9 cellular contexts compared by ENCODE assay signal in the genomic region with DNA sequence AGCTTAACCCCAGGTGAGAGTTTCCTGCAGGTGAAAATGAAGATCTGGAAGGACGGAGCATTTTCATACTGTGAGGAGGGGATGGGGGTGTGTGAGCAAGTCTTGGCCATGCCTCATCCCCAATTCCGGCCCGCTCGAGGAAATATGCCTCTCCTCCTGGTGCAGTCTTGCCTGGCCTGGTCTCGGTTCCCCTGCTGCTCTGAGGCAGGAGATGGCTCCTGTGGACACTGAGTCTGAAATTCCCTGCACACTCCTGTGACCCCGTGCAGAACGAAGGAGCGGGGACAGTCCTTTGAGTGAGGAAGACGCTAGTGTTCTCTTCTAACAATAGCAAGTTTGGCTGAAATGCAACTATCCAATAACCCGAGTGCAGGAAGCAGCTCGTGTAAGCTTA. TPM values are rescaled to one million over a fixed set of nuclear protein-coding genes. Genes with fewer than 3 reads are reported as not detected.
A peak's percentile ranks its signal among the peaks of the same experiment; 100 is the strongest.
DNase-seq lines count a peak whose midpoint lies in the region; ATAC-seq and TF ChIP-seq lines count a peak whose summit lies in the region.
"Had no signal": no experiment of that assay in that cellular context is flagged by ENCODE, and none has a peak within 500 bp of the region (broad histone marks: within the 10 kb centered on the region; RNA-seq: fewer than 3 reads in every experiment).

No MANE protein-coding gene starts in this region.

- intact Hi-C loops in spleen (cut with DNase I; ENCODE audit: low total_unique reads): no loop called here

- H3K36me3 ChIP-seq in GM23248 (ENCODE audit: low read depth) (no peaks in the 10 kb centered on the region), SJSA1 (no peaks in the 10 kb centered on the region), spleen (peaks cover 0 to 18% (median 0%) of the 10 kb centered on the region in 6 donors)

- no peaks in the 10 kb centered on the region for H4K20me1 ChIP-seq in GM23248 (ENCODE audit: insufficient read depth)

- no peaks in the 10 kb centered on the region for H3K9me2 ChIP-seq in GM23248 (ENCODE audit: insufficient read depth)

- H3K27ac ChIP-seq in GM23248 (no peak overlapping the region), SJSA1 (no peak overlapping the region), spleen (peak overlapping the region in 7 of 8 donors; percentile 67 to 89 (median 85))
- H3K27ac ChIP-seq: foreskin keratinocyte had no signal

- H3K27me3 ChIP-seq in GM23248 (replicated peaks; ENCODE audit: insufficient read depth): no peaks in the 10 kb centered on the region; the same call in 1 of the 2 replicates
- H3K27me3 ChIP-seq in SJSA1 (replicated peaks): no peaks in the 10 kb centered on the region
- no peaks in the 10 kb centered on the region for H3K27me3 ChIP-seq in spleen (replicated peaks in 1 of 7)

- H3F3A ChIP-seq in GM23248 (ENCODE audit: insufficient read depth): peaks cover 3% of the 10 kb centered on the region; the same call in 1 of the 2 replicates

- H3K4me3 ChIP-seq in GM23248 (peak overlapping the region; percentile 89), SJSA1 (peak overlapping the region; percentile 39), fibroblast of the aortic adventitia (ENCODE audit: low read depth, low read length) (peak overlapping the region; percentile 68), spleen (peak overlapping the region; percentile 60 to 91 (median 70))

- H3K9me3 ChIP-seq in GM23248 (ENCODE audit: low read depth) (no peaks in the 10 kb centered on the region), SJSA1 (replicated peaks) (peaks cover 5% of the 10 kb centered on the region), spleen (peaks cover 0 to 10% (median 4%) of the 10 kb centered on the region in 8 donors)

- DNase-seq in GM23248 (no peak), SJSA1 (ENCODE audit: low read depth in 1 of 2, low spot score in 2 of 2) (no peak), fibroblast of the aortic adventitia (ENCODE audit: low read depth) (no peak), spleen (peak; percentile 73), putamen (ENCODE audit: low spot score) (no peak), UCSD-AML1 (lab: John Stamatoyannopoulos, UW; ENCODE audit: unreplicated experiment) (no peak)
- no peak for DNase-seq in effector CD8-positive, alpha-beta T cell (lab: John Stamatoyannopoulos, UW)

- ATAC-seq in GM19452 (IDR thresholded peaks at IDR 0.05; ENCODE audit: unreplicated experiment): no peak

- H3K4me1 ChIP-seq in GM23248 (ENCODE audit: insufficient read depth): peaks cover 3% of the 10 kb centered on the region; the same call in 1 of the 2 replicates
- 0 out of 2 replicates have a peak, but pooled peaks cover 3% of the 10 kb centered on the region for H3K4me1 ChIP-seq in SJSA1 (replicated peaks)
- peaks cover 5 to 30% (median 20%) of the 10 kb centered on the region in 6 donors for H3K4me1 ChIP-seq in spleen
- H3K4me1 ChIP-seq: foreskin keratinocyte had no signal

- no peak for TF ChIP-seq POLR2A in spleen (IDR thresholded peaks at IDR 0.05)

- no peak overlapping the region for H3K9ac ChIP-seq in GM23248

- in situ Hi-C loops in GM23248 (cut with MboI): no loop called here

- TF ChIP-seq CTCF in fibroblast of the aortic adventitia (IDR thresholded peaks at IDR 0.05; ENCODE audit: insufficient read depth, low read length): no peak
- no peak for TF ChIP-seq CTCF in spleen (IDR thresholded peaks at IDR 0.05 in 8 of 11, conservative IDR thresholded peaks at IDR 0.05 in 3 of 11)

- peak overlapping the region; percentile 92 for H2AFZ ChIP-seq in GM23248

- peaks cover 46% of the 10 kb centered on the region for H3K79me2 ChIP-seq in GM23248 (ENCODE audit: insufficient read depth)

- H3K4me2 ChIP-seq in GM23248 (ENCODE audit: unreplicated experiment): peak overlapping the region; percentile 81

- whole genome bisulfite sequencing in GM23248 (ENCODE audit: low coverage in 1 of 2, low lambda C conversion rate in 2 of 2, missing lambda C conversion rate in 2 of 2), 2 experiments: 16 to 20% methylated on average over 11 of the region's 11 CpGs
- WGBS in spleen, 5 donors: 34 to 40% (median 35%) methylated on average over 11 of the region's 11 CpGs

RNA-seq across cellular contexts. Expression of gene ZNF439, which starts 0.3 kb away (rescaled TPM):
- total RNA-seq in GM23248 (2014; rRNA removed; shearing (Covaris generic)): 7.8 and 12.1 TPM in 2 replicates
- polyA plus RNA-seq in GM23248 (2016; fragmentation: Nextera tagmentation; extraction: Ambion mirVana) (7.4 and 8.8 TPM in 2 replicates), spleen (10 to 100 TPM; 10.2 to 16.7 (median 11.3) TPM)
- total RNA-seq in SJSA1 (2014; rRNA removed; shearing (Covaris generic)): 0.06 and 1.5 TPM in 2 replicates
- total RNA-seq in fibroblast of the aortic adventitia (ENCODE audit: low replicate concordance) (0.72 and 2.8 TPM in 2 replicates), spleen (10 to 100 TPM; 14.1 to 19.4 (median 15.9) TPM)

RNA-seq across cellular contexts. Expression of gene ZNF440, which starts 34.1 kb away (rescaled TPM):
- total RNA-seq in GM23248 (2014; rRNA removed; shearing (Covaris generic)): 4.2 and 7.6 TPM in 2 replicates
- 2.3 and 2.4 TPM in 2 replicates for polyA plus RNA-seq in GM23248 (2016; fragmentation: Nextera tagmentation; extraction: Ambion mirVana)
- total RNA-seq in SJSA1 (2014; rRNA removed; shearing (Covaris generic)): 6.1 and 7.8 TPM in 2 replicates
- 6.6 and 12.7 TPM in 2 replicates for total RNA-seq in fibroblast of the aortic adventitia (ENCODE audit: low replicate concordance)
- total RNA-seq in spleen: 10 to 100 TPM; 12.7 to 19.0 (median 17.5) TPM
- 1 to 10 TPM; 2.6 to 4.8 (median 2.7) TPM for polyA plus RNA-seq in spleen

RNA-seq across cellular contexts. Expression of gene ZNF69, which starts 39.4 kb away (rescaled TPM):
- 5.3 and 8.3 TPM in 2 replicates for total RNA-seq in GM23248 (2014; rRNA removed; shearing (Covaris generic))
- polyA plus RNA-seq in GM23248 (2016; fragmentation: Nextera tagmentation; extraction: Ambion mirVana): 5.3 and 6.8 TPM in 2 replicates
- 2.6 and 3.4 TPM in 2 replicates for total RNA-seq in SJSA1 (2014; rRNA removed; shearing (Covaris generic))
- total RNA-seq in fibroblast of the aortic adventitia (ENCODE audit: low replicate concordance): 1.6 and 9.0 TPM in 2 replicates
- 10 to 100 TPM in 1 of 7 donors, 1 to 10 TPM in 6; 3.1 to 11.0 (median 5.9) TPM for total RNA-seq in spleen
- 1 to 10 TPM; 1.8 to 3.4 (median 2.9) TPM for polyA plus RNA-seq in spleen

RNA-seq across cellular contexts. Expression of gene ZNF491, which starts 49.9 kb away (rescaled TPM):
- 1.6 and 3.0 TPM in 2 replicates for total RNA-seq in GM23248 (2014; rRNA removed; shearing (Covaris generic))
- 0.58 and 1.4 TPM in 2 replicates for polyA plus RNA-seq in GM23248 (2016; fragmentation: Nextera tagmentation; extraction: Ambion mirVana)
- 0.39 TPM in 1 of 2 replicates, not detected in the other for total RNA-seq in SJSA1 (2014; rRNA removed; shearing (Covaris generic))
- total RNA-seq in fibroblast of the aortic adventitia (ENCODE audit: low replicate concordance): 0.99 and 2.9 TPM in 2 replicates
- total RNA-seq in spleen: 1 to 10 TPM; 1.2 to 3.5 (median 2.6) TPM
- under 1 TPM; 0.61 to 0.86 (median 0.68) TPM for polyA plus RNA-seq in spleen

Comparison
In these comparisons a context has a peak if more than half of its experiments do, and no peak if none do; other contexts are left out.
1. H3K27ac ChIP-seq: peak in spleen (7 of 8); none in GM23248 (single experiment) and SJSA1 (single experiment).
2. H3K4me3 ChIP-seq: peak in every context shown above with its lines; median percentile 89 in GM23248; 70 in spleen; 68 in fibroblast of the aortic adventitia; 39 in SJSA1.